Comparison of ENCODE assay signal across 8 cellular contexts in genomic region chr2:196291873-196292800, GRCh38.
A peak's percentile ranks its signal among the peaks of the same experiment; 100 is the strongest.
DNase-seq lines count a peak whose midpoint lies in the region; ATAC-seq and TF ChIP-seq lines count a peak whose summit lies in the region.

No MANE protein-coding gene starts in this region.

- peak overlapping the region; percentile 10 for H3K4me3 Mint-ChIP-seq in activated CD4-positive, alpha-beta memory T cell treated with anti-CD3 and anti-CD28 coated beads for 36 hours
- no peak overlapping the region for H3K4me3 Mint-ChIP-seq in mesothelial cell of epicardium

- H3K27me3 Mint-ChIP-seq in activated CD4-positive, alpha-beta memory T cell treated with anti-CD3 and anti-CD28 coated beads for 36 hours, result no peaks in the 10 kb centered on the region
- H3K27me3 Mint-ChIP-seq in mesothelial cell of epicardium (ENCODE audit: low read depth), result no peaks in the 10 kb centered on the region

- POLR2A ChIA-PET in activated CD4-positive, alpha-beta memory T cell treated with anti-CD3 and anti-CD28 coated beads for 36 hours (lab: Charles Lee), result no interaction called here

- CTCF ChIA-PET in activated CD4-positive, alpha-beta memory T cell treated with anti-CD3 and anti-CD28 coated beads for 36 hours (lab: Charles Lee), result interaction anchor here (1.0 to 3.9 kb wide), 4 partner anchors 13 to 214 kb away, joined by 7 to 20 read pairs (median 12); no protein-coding TSS in a partner anchor

- peaks cover 49% of the 10 kb centered on the region for H3K4me1 Mint-ChIP-seq in activated CD4-positive, alpha-beta memory T cell treated with anti-CD3 and anti-CD28 coated beads for 36 hours (ENCODE audit: low read depth)
- peaks cover 40% of the 10 kb centered on the region for H3K4me1 Mint-ChIP-seq in mesothelial cell of epicardium

- no peak overlapping the region for H3K27ac Mint-ChIP-seq in activated CD4-positive, alpha-beta memory T cell treated with anti-CD3 and anti-CD28 coated beads for 36 hours
- H3K27ac Mint-ChIP-seq in mesothelial cell of epicardium, result peak overlapping the region; percentile 34

- H3K36me3 Mint-ChIP-seq in activated CD4-positive, alpha-beta memory T cell treated with anti-CD3 and anti-CD28 coated beads for 36 hours, result no peaks in the 10 kb centered on the region
- peaks cover 12% of the 10 kb centered on the region for H3K36me3 Mint-ChIP-seq in mesothelial cell of epicardium

- no peaks in the 10 kb centered on the region for H3K9me3 Mint-ChIP-seq in activated CD4-positive, alpha-beta memory T cell treated with anti-CD3 and anti-CD28 coated beads for 36 hours
- no peaks in the 10 kb centered on the region for H3K9me3 Mint-ChIP-seq in mesothelial cell of epicardium

- intact Hi-C loops in activated CD4-positive, alpha-beta memory T cell treated with anti-CD3 and anti-CD28 coated beads for 36 hours (cut with micrococcal nuclease), result loop anchor here (2.0 to 10.0 kb wide), 3 partner anchors 23 to 463 kb away; no protein-coding TSS in a partner anchor

- peak; percentile 45 for ATAC-seq in GM18861 (IDR thresholded peaks at IDR 0.05; ENCODE audit: unreplicated experiment)
- peak; percentile 43 for ATAC-seq in HG03066 (IDR thresholded peaks at IDR 0.05; ENCODE audit: low read depth, unreplicated experiment)
- ATAC-seq in GM18517 (IDR thresholded peaks at IDR 0.05; ENCODE audit: unreplicated experiment), result no peak
- ATAC-seq in GM19328 (IDR thresholded peaks at IDR 0.05; ENCODE audit: unreplicated experiment), result no peak

- no peak for TF ChIP-seq CTCF in mesothelial cell of epicardium (IDR thresholded peaks at IDR 0.05; ENCODE audit: unreplicated experiment)

- no peak for DNase-seq in activated CD4-positive, alpha-beta memory T cell treated with anti-CD3 and anti-CD28 coated beads for 36 hours
- no peak for DNase-seq in mesothelial cell of epicardium (ENCODE audit: low spot score in 2 of 2, unreplicated experiment in 2 of 2)
- no peak for DNase-seq in middle frontal gyrus (ENCODE audit: extremely low spot score, low spot score)
- DNase-seq in GDM1 (lab: John Stamatoyannopoulos, UW), result no peak

Comparison
In these comparisons a context has a peak if more than half of its experiments do, and no peak if none do; other contexts are left out.
1. ATAC-seq: peak in GM18861 (single experiment) and HG03066 (single experiment); none in GM18517 (single experiment) and GM19328 (single experiment).